ENCODE assay signal across 1 cellular context in the genomic region with DNA sequence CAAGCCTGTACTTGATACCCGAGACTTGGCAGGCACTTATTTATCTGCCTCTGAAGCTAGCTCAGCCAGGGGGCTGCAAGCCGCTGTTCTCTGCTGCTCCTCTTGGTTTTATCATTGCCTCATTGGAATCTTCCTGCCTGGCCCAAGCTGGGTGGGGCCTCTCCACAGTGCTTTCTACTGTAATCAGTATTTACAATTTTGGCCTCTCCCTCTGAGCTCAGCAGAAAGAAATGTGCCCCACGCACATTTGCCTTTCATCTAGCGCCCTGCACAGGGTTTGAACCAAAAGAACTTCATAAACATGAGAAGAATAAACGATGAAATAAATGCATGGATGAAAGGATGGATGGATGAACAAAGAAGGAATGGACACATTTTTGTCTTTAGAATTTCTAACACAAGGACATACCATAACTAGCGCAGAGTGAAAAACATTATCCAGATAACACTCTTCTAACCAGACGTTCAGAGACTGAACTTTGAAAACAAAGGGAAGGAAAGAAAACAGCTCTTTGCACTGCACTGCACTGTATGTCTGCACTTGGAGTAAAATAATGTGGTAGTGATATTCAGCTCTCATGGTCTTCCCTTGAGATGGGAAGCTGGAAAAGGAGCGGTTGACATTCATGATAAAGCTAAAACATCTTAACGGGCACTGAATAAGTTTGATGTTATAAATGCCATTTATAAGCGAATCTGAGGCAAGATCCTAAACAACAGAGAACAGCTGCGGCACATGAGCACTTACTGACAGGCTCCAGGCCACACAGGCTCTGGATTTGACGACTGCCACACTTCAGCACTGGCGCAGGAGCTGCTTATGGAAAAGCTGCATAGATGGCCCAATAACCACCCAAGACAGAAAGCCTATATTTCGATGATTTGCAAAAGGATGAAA.
TF ChIP-seq lines count a peak whose summit lies in the region.

No MANE protein-coding gene starts in this region.

TF ChIP-seq in SK-N-SH, 30 proteins besides CTCF, POLR2A, EP300 and RAD21 (continued from another document):
- TF ChIP-seq, protein P1, sequence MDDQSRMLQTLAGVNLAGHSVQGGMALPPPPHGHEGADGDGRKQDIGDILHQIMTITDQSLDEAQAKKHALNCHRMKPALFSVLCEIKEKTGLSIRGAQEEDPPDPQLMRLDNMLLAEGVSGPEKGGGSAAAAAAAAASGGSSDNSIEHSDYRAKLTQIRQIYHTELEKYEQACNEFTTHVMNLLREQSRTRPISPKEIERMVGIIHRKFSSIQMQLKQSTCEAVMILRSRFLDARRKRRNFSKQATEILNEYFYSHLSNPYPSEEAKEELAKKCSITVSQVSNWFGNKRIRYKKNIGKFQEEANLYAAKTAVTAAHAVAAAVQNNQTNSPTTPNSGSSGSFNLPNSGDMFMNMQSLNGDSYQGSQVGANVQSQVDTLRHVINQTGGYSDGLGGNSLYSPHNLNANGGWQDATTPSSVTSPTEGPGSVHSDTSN (IDR thresholded peaks at IDR 0.05): no peak
- peak; percentile 86 for TF ChIP-seq MXI1 (IDR thresholded peaks at IDR 0.05; ENCODE audit: low read depth, low read length)
